In the genomic region with DNA sequence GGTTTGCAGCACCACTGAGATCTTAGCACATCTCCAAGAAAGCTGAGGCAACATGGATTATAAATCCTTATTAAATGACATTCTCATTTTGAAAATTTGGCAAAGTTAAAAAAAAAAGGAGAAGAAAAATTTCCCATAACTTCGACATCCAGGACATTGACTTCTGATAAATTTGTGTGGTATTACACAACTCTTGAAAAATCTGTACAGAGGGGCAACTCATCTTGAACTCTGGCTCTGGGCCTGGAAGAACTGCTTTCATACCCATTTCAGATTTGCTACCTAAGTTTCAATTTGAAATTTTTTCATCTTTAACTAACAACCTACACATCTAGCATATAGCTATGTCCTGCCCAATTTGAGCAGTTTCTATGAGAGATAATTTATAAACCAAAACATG, we compare ENCODE assay signal across 30 cellular contexts.
"Had no signal": no experiment of that assay in that cellular context is flagged by ENCODE, and none has a peak within 500 bp of the region (broad histone marks: within the 10 kb centered on the region; RNA-seq: fewer than 3 reads in every experiment).

No MANE protein-coding gene starts in this region.

- DNase-seq: activated CD4-positive, alpha-beta memory T cell treated with anti-CD3 and anti-CD28 coated beads, Interleukin-2, amount 10 ng/mL, durations not matched to agents 7 days and 5 days; activated CD4-positive, alpha-beta T cell treated with anti-CD3 and anti-CD28 coated beads for 1 hour; activated CD4-positive, alpha-beta T cell treated with anti-CD3 and anti-CD28 coated beads for 48 hours; activated CD4-positive, CD25-positive, alpha-beta regulatory T cell; activated CD8-positive, alpha-beta memory T cell treated with anti-CD3 and anti-CD28 coated beads for 24 hours; activated CD8-positive, alpha-beta memory T cell treated with anti-CD3 and anti-CD28 coated beads, Interleukin-2, amount 10 ng/mL, durations not matched to agents 7 days and 5 days; activated CD8-positive, alpha-beta memory T cell treated with anti-CD3 and anti-CD28 coated beads, Interleukin-2, amount 50 U/mL, for 48 hours; activated effector memory CD4-positive, alpha-beta T cell treated with Interleukin-2 at 50 U/mL for 16 hours; activated naive CD4-positive, alpha-beta T cell treated with anti-CD3 and anti-CD28 coated beads, Interleukin-2, amount 10 ng/mL, durations not matched to agents 7 days and 5 days; activated naive CD8-positive, alpha-beta T cell treated with anti-CD3 and anti-CD28 coated beads, Interleukin-2, amount 50 U/mL, for 24 hours; activated T-cell treated with anti-CD3 and anti-CD28 coated beads, Interleukin-2, amount 50 U/mL, for 48 hours; amniotic stem cell; aorta; brain microvascular endothelial cell; central memory CD4-positive, alpha-beta T cell; NCI-H1092 treated with DMSO at 0.1 percent for 48 hours; NCI-H1417 treated with DMSO at 0.1 percent for 48 hours; NCI-H1694; NCI-H1930; NCI-H2081 treated with DMSO at 0.1 percent for 48 hours; NCI-H226; NCI-H526; NCI-H748 treated with DMSO at 0.1 percent for 48 hours; PC-9; SIG-M5; T1000; WERI-Rb-1 had no signal

- H2AFZ ChIP-seq: PC-9 had no signal

- H3K27ac ChIP-seq: brain microvascular endothelial cell, PC-9, RWPE1, WERI-Rb-1 had no signal

- ATAC-seq: activated CD8-positive, alpha-beta memory T cell treated with anti-CD3 and anti-CD28 coated beads, Interleukin-2, amount 10 ng/mL, durations not matched to agents 7 days and 5 days; activated naive CD8-positive, alpha-beta T cell treated with anti-CD3 and anti-CD28 coated beads, Interleukin-2, amount 50 U/mL, for 24 hours; K562; Right ventricle myocardium inferior had no signal

- H3K36me3 ChIP-seq: brain microvascular endothelial cell, WERI-Rb-1 had no signal

- H3K4me2 ChIP-seq: PC-9 had no signal

- H3K4me3 ChIP-seq: K562, PC-9 had no signal

- H3K27me3 ChIP-seq: brain microvascular endothelial cell had no signal
